Comparison of ENCODE assay signal across 14 cellular contexts in the genomic region with DNA sequence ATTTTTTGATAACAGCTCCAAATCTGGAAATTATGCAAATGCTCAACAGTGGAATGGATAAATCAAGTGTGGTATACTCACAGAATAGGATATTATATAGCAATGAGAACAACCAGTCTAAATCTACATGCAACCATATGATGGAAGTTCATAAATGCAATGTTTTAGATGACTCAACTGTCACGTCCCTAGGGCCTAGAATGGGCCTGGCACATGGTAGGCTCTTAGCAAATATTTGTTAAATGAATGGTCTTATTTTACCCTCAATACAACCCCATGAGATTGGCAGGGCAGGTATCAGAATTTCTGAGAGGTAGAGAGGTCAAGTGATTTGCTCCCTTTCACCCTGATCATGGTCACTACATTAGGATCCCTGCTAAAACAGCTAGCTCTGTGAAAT. TPM values are rescaled to one million over a fixed set of nuclear protein-coding genes. Genes with fewer than 3 reads are reported as not detected.
"Had no signal": no experiment of that assay in that cellular context is flagged by ENCODE, and none has a peak within 500 bp of the region (broad histone marks: within the 10 kb centered on the region; RNA-seq: fewer than 3 reads in every experiment).

No MANE protein-coding gene starts in this region.

- ATAC-seq: activated T-cell treated with anti-CD3 and anti-CD28 coated beads, Interleukin-2, amount 50 U/mL, for 4 hours; heart right ventricle; left lung; pancreas; upper lobe of right lung had no signal

- H3K4me3 ChIP-seq: esophagus muscularis mucosa, heart right ventricle, left lung, pancreas, upper lobe of right lung had no signal

- H3K36me3 ChIP-seq: esophagus muscularis mucosa, heart right ventricle, left lung, pancreas, upper lobe of right lung had no signal

- DNase-seq: activated CD4-positive, alpha-beta memory T cell treated with anti-CD3 and anti-CD28 coated beads for 36 hours; activated CD4-positive, CD25-positive, alpha-beta regulatory T cell treated with anti-CD3 and anti-CD28 coated beads, Interleukin-2, amount 50 U/mL, for 72 hours; activated effector memory CD4-positive, alpha-beta T cell treated with anti-CD3 and anti-CD28 coated beads, Interleukin-2, amount 50 U/mL, for 16 hours; activated T-cell treated with anti-CD3 and anti-CD28 coated beads, Interleukin-2, amount 50 U/mL, for 4 hours; amygdala; heart right ventricle; left lung; mesendoderm; pancreas; stimulated activated CD4-positive, alpha-beta T cell treated with anti-CD3 and anti-CD28 coated beads, Interleukin-15, amount 100 ng/mL, for 24 hours; stimulated activated CD4-positive, alpha-beta T cell treated with anti-CD3 and anti-CD28 coated beads, Interleukin-4, amount 100 ng/mL, for 24 hours; T-helper 2 cell; upper lobe of right lung had no signal

- H3K27ac ChIP-seq: esophagus muscularis mucosa, heart right ventricle, left lung, pancreas, upper lobe of right lung had no signal

- H3K4me1 ChIP-seq: esophagus muscularis mucosa, heart right ventricle, left lung, pancreas, upper lobe of right lung had no signal

- H3K27me3 ChIP-seq: esophagus muscularis mucosa, pancreas had no signal

- H3K9me3 ChIP-seq: esophagus muscularis mucosa, left lung, pancreas, upper lobe of right lung had no signal

RNA-seq across cellular contexts. Expression of a gene that starts 14.6 kb away (rescaled TPM):
- total RNA-seq: activated CD4-positive, alpha-beta memory T cell treated with anti-CD3 and anti-CD28 coated beads for 36 hours; activated T-cell treated with anti-CD3 and anti-CD28 coated beads, Interleukin-2, amount 50 U/mL, for 4 hours; heart right ventricle; left lung; upper lobe of right lung had no signal
